ENCODE assay signal across 21 cellular contexts in the genomic region with DNA sequence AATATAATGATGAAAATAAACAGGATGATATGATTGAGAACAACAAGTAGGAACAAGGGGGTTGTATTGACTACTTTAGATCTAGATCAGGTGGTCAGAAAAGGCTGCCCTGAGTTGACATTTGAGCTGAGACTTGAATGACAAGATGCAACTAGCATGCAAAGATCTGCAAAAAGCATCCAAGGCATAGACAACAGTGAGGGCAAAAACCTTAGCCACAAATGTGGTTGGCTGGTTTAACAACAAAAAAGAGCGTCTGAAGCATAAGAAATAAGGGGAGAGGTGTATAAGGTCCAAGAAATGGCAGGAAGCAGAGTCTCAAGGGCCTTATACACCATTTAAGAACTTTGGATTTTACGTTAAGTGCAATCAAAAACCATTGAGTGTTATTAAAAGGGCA. TPM values are rescaled to one million over a fixed set of nuclear protein-coding genes. Genes with fewer than 3 reads are reported as not detected.
DNase-seq lines count a peak whose midpoint lies in the region; ATAC-seq and TF ChIP-seq lines count a peak whose summit lies in the region.
"Had no signal": no experiment of that assay in that cellular context is flagged by ENCODE, and none has a peak within 500 bp of the region (broad histone marks: within the 10 kb centered on the region; RNA-seq: fewer than 3 reads in every experiment).

No MANE protein-coding gene starts in this region.

- ATAC-seq in DND-41 (ENCODE audit: insufficient read depth, low read depth) (no peak), WTC11 (no peak), memory B cell (ENCODE audit: low read depth) (no peak), HG03175 (IDR thresholded peaks at IDR 0.05; ENCODE audit: unreplicated experiment) (no peak)
- ATAC-seq: activated CD4-positive, alpha-beta T cell treated with anti-CD3 and anti-CD28 coated beads for 36 hours; esophagus mucosa had no signal

- H3K4me1 Mint-ChIP-seq in WTC11, result peaks cover 15% of the 10 kb centered on the region
- peaks cover 19% of the 10 kb centered on the region for H3K4me1 Mint-ChIP-seq in memory B cell

- POLR2A ChIA-PET in WTC11 (lab: Charles Lee), result no interaction called here

- H3K9me3 Mint-ChIP-seq in WTC11 (no peaks in the 10 kb centered on the region), memory B cell (no peaks in the 10 kb centered on the region)
- H3K9me3 Mint-ChIP-seq: naive B cell had no signal

- peak overlapping the region; percentile 18; the same call in 1 of the 2 replicates for H3K27ac Mint-ChIP-seq in WTC11
- H3K27ac Mint-ChIP-seq in memory B cell, result peak overlapping the region; percentile 3
- H3K27ac Mint-ChIP-seq: activated CD4-positive, alpha-beta T cell treated with anti-CD3 and anti-CD28 coated beads for 36 hours had no signal

- no peak overlapping the region for H2AFZ ChIP-seq in DND-41 (ENCODE audit: low read depth, low read length)
- H2AFZ ChIP-seq: parathyroid adenoma had no signal

- H3K27ac ChIP-seq in BLaER1 (no peak overlapping the region), DND-41 (ENCODE audit: low read length) (no peak overlapping the region)
- H3K27ac ChIP-seq: parathyroid adenoma had no signal

- H3K36me3 Mint-ChIP-seq in WTC11 (peaks cover 32% of the 10 kb centered on the region), memory B cell (peaks cover 18% of the 10 kb centered on the region)

- in situ Hi-C loops in G401 (cut with HindIII; ENCODE audit: low sequenced_read_pairs) (no loop called here), ACHN (cut with HindIII; ENCODE audit: low pct_ligation_motif_present, low pct_unique_long_range_greater_than_20kb, low sequenced_read_pairs) (no loop called here)

- H3K27me3 Mint-ChIP-seq in WTC11 (ENCODE audit: low read depth) (no peaks in the 10 kb centered on the region), memory B cell (no peaks in the 10 kb centered on the region)
- H3K27me3 Mint-ChIP-seq: activated CD4-positive, alpha-beta T cell treated with anti-CD3 and anti-CD28 coated beads for 36 hours; naive B cell had no signal

- H3K4me3 Mint-ChIP-seq in WTC11, result no peak overlapping the region
- peak overlapping the region; percentile 15 for H3K4me3 Mint-ChIP-seq in memory B cell
- H3K4me3 Mint-ChIP-seq: activated CD4-positive, alpha-beta T cell treated with anti-CD3 and anti-CD28 coated beads for 36 hours had no signal

- H3K27me3 ChIP-seq in BLaER1 (no peaks in the 10 kb centered on the region), DND-41 (ENCODE audit: insufficient read depth, low read length, poor library complexity) (no peaks in the 10 kb centered on the region)

- peak overlapping the region; percentile 20; the same call in 1 of the 2 replicates for H3K4me2 ChIP-seq in BLaER1
- peak overlapping the region; percentile 42; the same call in 1 of the 2 replicates for H3K4me2 ChIP-seq in DND-41 (ENCODE audit: insufficient read depth, low read length)

- peaks cover 52% of the 10 kb centered on the region for H3K36me3 ChIP-seq in BLaER1
- peaks cover 41% of the 10 kb centered on the region for H3K36me3 ChIP-seq in DND-41 (ENCODE audit: insufficient read depth, low read length)

- H3K4me3 ChIP-seq in BLaER1, result no peak overlapping the region
- H3K4me3 ChIP-seq in DND-41 (ENCODE audit: low read depth in 1 of 2, low read length in 2 of 2), result no peak overlapping the region

- H3K9me3 ChIP-seq in BLaER1 (peaks cover 29% of the 10 kb centered on the region), DND-41 (ENCODE audit: insufficient read depth, low read length, severe bottlenecking) (no peaks in the 10 kb centered on the region)
- H3K9me3 ChIP-seq: Caco-2 had no signal

- H3K4me1 ChIP-seq in BLaER1, result peaks cover 21% of the 10 kb centered on the region
- peaks cover 36% of the 10 kb centered on the region for H3K4me1 ChIP-seq in DND-41 (ENCODE audit: insufficient read depth, low read length)
- H3K4me1 ChIP-seq: parathyroid adenoma had no signal

- H4K20me1 ChIP-seq in BLaER1, result peaks cover 5% of the 10 kb centered on the region; the same call in 1 of the 2 replicates
- H4K20me1 ChIP-seq in DND-41 (ENCODE audit: insufficient read depth, low read length), result no peaks in the 10 kb centered on the region; the same call in 1 of the 2 replicates

- H3K9ac ChIP-seq in BLaER1 (no peak overlapping the region), DND-41 (ENCODE audit: low read depth, low read length) (no peak overlapping the region)
- H3K9ac ChIP-seq: parathyroid adenoma had no signal

- DNase-seq in DND-41 (no peak), WTC11 (ENCODE audit: low spot score) (no peak), memory B cell (ENCODE audit: low spot score in 2 of 2) (no peak), G401 (ENCODE audit: low spot score) (no peak), NCI-H69 (lab: John Stamatoyannopoulos, UW) (no peak), ACHN (no peak)
- DNase-seq: activated CD4-positive, alpha-beta T cell treated with anti-CD3 and anti-CD28 coated beads for 36 hours; activated naive CD4-positive, alpha-beta T cell; Caco-2; effector memory CD4-positive, alpha-beta T cell; EL; mesenchymal stem cell; MM.1S; naive B cell; NCI-H1436 treated with DMSO at 0.1 percent for 48 hours; NCI-H510A treated with DMSO at 0.1 percent for 48 hours; RPMI8226 had no signal

- H3K79me2 ChIP-seq in DND-41 (ENCODE audit: insufficient read depth, low read length), result peaks cover 68% of the 10 kb centered on the region

- TF ChIP-seq CTCF in DND-41 (IDR thresholded peaks at IDR 0.05; ENCODE audit: borderline replicate concordance, extremely low read depth, low read length, poor library complexity, severe bottlenecking), result no peak
- TF ChIP-seq CTCF in WTC11 (IDR thresholded peaks at IDR 0.05), result no peak

- CTCF ChIA-PET in WTC11 (lab: Charles Lee), result interaction anchor here (1.4 to 2.1 kb wide), 3 partner anchors 10 to 50 kb away, joined by 3 to 6 read pairs (median 5); no protein-coding TSS in a partner anchor

TF ChIP-seq in WTC11, 78 proteins besides CTCF, POLR2A, EP300 and RAD21:
- TF ChIP-seq IRF2 (CRISPR knock-in tag; IDR thresholded peaks at IDR 0.05; ENCODE audit: borderline replicate concordance, low read depth) (no peak), SMAD3 (CRISPR knock-in tag; IDR thresholded peaks at IDR 0.05; ENCODE audit: borderline replicate concordance) (no peak), ZNF396 (CRISPR knock-in tag; IDR thresholded peaks at IDR 0.05; ENCODE audit: borderline replicate concordance) (no peak), ESRRA (CRISPR knock-in tag; IDR thresholded peaks at IDR 0.05; ENCODE audit: borderline replicate concordance) (no peak), NR1H2 (CRISPR knock-in tag; IDR thresholded peaks at IDR 0.05) (no peak), NR3C1 (CRISPR knock-in tag; conservative IDR thresholded peaks at IDR 0.05; ENCODE audit: low read depth) (no peak), SP1 (CRISPR knock-in tag; conservative IDR thresholded peaks at IDR 0.05) (no peak), HMGA2 (CRISPR knock-in tag; IDR thresholded peaks at IDR 0.05) (no peak)

RNA-seq across cellular contexts. Expression of gene RAB3GAP2, which starts 3.2 kb away (rescaled TPM):
- 45.7 to 64.3 TPM (median 52.8 TPM) in 3 replicates for total RNA-seq in WTC11 (2021)
- total RNA-seq in G401 (2014; rRNA removed; shearing (Covaris generic)), result 10.6 and 17.8 TPM in 2 replicates
